In genomic region chr19:49676136-49676689, GRCh38 we compare ENCODE assay signal across 8 cellular contexts. TPM values are rescaled to one million over a fixed set of nuclear protein-coding genes. Genes with fewer than 3 reads are reported as not detected.
A peak's percentile ranks its signal among the peaks of the same experiment; 100 is the strongest.
DNase-seq lines count a peak whose midpoint lies in the region; ATAC-seq, FAIRE-seq and TF ChIP-seq lines count a peak whose summit lies in the region.

No MANE protein-coding gene starts in this region.

- TF ChIP-seq CTCF in A549 (IDR thresholded peaks at IDR 0.05) (no peak), GM10248 (IDR thresholded peaks at IDR 0.05; ENCODE audit: control extremely low read depth, extremely low read depth, low read depth, missing control alignments) (no peak), foreskin keratinocyte (conservative IDR thresholded peaks at IDR 0.05) (no peak), neural progenitor cell (IDR thresholded peaks at IDR 0.05) (no peak)

- peaks cover 39% of the 10 kb centered on the region for H3K4me1 Mint-ChIP-seq in activated CD8-positive, alpha-beta T cell treated with anti-CD3 and anti-CD28 coated beads, Interleukin-2, amount 10 ng/mL, durations not matched to agents 7 days and 5 days (ENCODE audit: low read depth)
- peaks cover 38% of the 10 kb centered on the region for H3K4me1 Mint-ChIP-seq in neural progenitor cell

- H3K9me3 ChIP-seq in A549 (no peaks in the 10 kb centered on the region), neural progenitor cell (ENCODE audit: low read depth) (no peaks in the 10 kb centered on the region)

- no peak for TF ChIP-seq RAD21 in A549 (conservative IDR thresholded peaks at IDR 0.05 in 1 of 2, IDR thresholded peaks at IDR 0.05 in 1 of 2)

- CTCF ChIA-PET in A549 (lab: Yijun Ruan, JAX), result interaction anchor here (0.6 to 16.7 kb wide), 14 partner anchors 8 to 173 kb away, joined by 3 to 326 read pairs (median 4); partner anchors contain the start of genes BCL2L12, IRF3 and RRAS
- CTCF ChIA-PET in GM10248 (lab: Yijun Ruan, JAX), result interaction anchor here (1.0 to 12.4 kb wide), 13 partner anchors 8 to 203 kb away, joined by 3 to 83 read pairs (median 5); partner anchors contain the start of genes FLT3LG, FUZ, RRAS and SCAF1
- CTCF ChIA-PET in activated CD8-positive, alpha-beta T cell treated with anti-CD3 and anti-CD28 coated beads, Interleukin-2, amount 10 ng/mL, durations not matched to agents 7 days and 5 days (lab: Charles Lee), result interaction anchor here (0.6 to 4.9 kb wide), 20 partner anchors 9 to 1465 kb away, joined by 3 to 45 read pairs (median 5); partner anchors contain the start of genes BCL2L12, IRF3, NOSIP and PRR12

- H3K4me2 ChIP-seq in A549 (peak overlapping the region; percentile 79), neural progenitor cell (peak overlapping the region; percentile 77)

- POLR2A ChIA-PET in A549 (lab: Yijun Ruan, JAX), result interaction anchor here (0.5 to 3.5 kb wide), 31 partner anchors 9 to 1048 kb away, joined by 3 to 48 read pairs (median 4); partner anchors contain the start of genes AKT1S1, ALDH16A1, AP2A1 and BCL2L12
- POLR2A ChIA-PET in GM10248 (lab: Yijun Ruan, JAX), result interaction anchor here (0.8 to 2.6 kb wide), 12 partner anchors 8 to 187 kb away, joined by 3 to 29 read pairs (median 4); partner anchors contain the start of genes BCL2L12, IRF3, RRAS and SCAF1
- POLR2A ChIA-PET in activated CD8-positive, alpha-beta T cell treated with anti-CD3 and anti-CD28 coated beads, Interleukin-2, amount 10 ng/mL, durations not matched to agents 7 days and 5 days (lab: Charles Lee), result interaction anchor here (0.6 to 4.4 kb wide), 10 partner anchors 12 to 343 kb away, joined by 3 to 24 read pairs (median 6); partner anchors contain the start of genes BCL2L12, IRF3, NOSIP and PRR12

- DNase-seq in A549 (ENCODE audit: low read depth in 1 of 2, low spot score in 1 of 2), result peak; percentile 91 to 99
- DNase-seq in GM10248 (ENCODE audit: extremely low spot score), result peak; percentile 79
- DNase-seq in NCI-H345 (lab: John Stamatoyannopoulos, UW), result peak; percentile 83
- DNase-seq in activated CD8-positive, alpha-beta T cell treated with anti-CD3 and anti-CD28 coated beads, Interleukin-2, amount 10 ng/mL, durations not matched to agents 7 days and 5 days, result peak; percentile 81
- peak; percentile 91 to 96 for DNase-seq in foreskin keratinocyte
- peak; percentile 96 for DNase-seq in neural progenitor cell (ENCODE audit: low spot score)
- DNase-seq in HPDE6-E6E7 (ENCODE audit: extremely low spot score), result no peak

- peak; percentile 69 for TF ChIP-seq POLR2A in A549 (IDR thresholded peaks at IDR 0.05; ENCODE audit: low read length)

- H3K27me3 Mint-ChIP-seq in activated CD8-positive, alpha-beta T cell treated with anti-CD3 and anti-CD28 coated beads, Interleukin-2, amount 10 ng/mL, durations not matched to agents 7 days and 5 days (ENCODE audit: low read depth), result no peaks in the 10 kb centered on the region
- peaks cover 6% of the 10 kb centered on the region for H3K27me3 Mint-ChIP-seq in neural progenitor cell (ENCODE audit: insufficient read depth, low read depth)

- H3F3A ChIP-seq in neural progenitor cell (ENCODE audit: low read depth), result peaks cover 76% of the 10 kb centered on the region

- no peaks in the 10 kb centered on the region for H3K9me3 Mint-ChIP-seq in activated CD8-positive, alpha-beta T cell treated with anti-CD3 and anti-CD28 coated beads, Interleukin-2, amount 10 ng/mL, durations not matched to agents 7 days and 5 days (ENCODE audit: insufficient read depth)
- no peaks in the 10 kb centered on the region for H3K9me3 Mint-ChIP-seq in neural progenitor cell

- peaks cover 3% of the 10 kb centered on the region for H3K36me3 ChIP-seq in neural progenitor cell

- peaks cover 41% of the 10 kb centered on the region for H3K79me2 ChIP-seq in neural progenitor cell (ENCODE audit: low read depth)

- peak overlapping the region; percentile 97 for H3K4me3 Mint-ChIP-seq in activated CD8-positive, alpha-beta T cell treated with anti-CD3 and anti-CD28 coated beads, Interleukin-2, amount 10 ng/mL, durations not matched to agents 7 days and 5 days
- H3K4me3 Mint-ChIP-seq in neural progenitor cell, result peak overlapping the region; percentile 97

- peak; percentile 99 for FAIRE-seq in A549 (lab: Jason Lieb, UNC)

- peak overlapping the region; percentile 51 for H3K4me3 ChIP-seq in A549
- H3K4me3 ChIP-seq in neural progenitor cell, result peak overlapping the region; percentile 88

- H3K36me3 Mint-ChIP-seq in activated CD8-positive, alpha-beta T cell treated with anti-CD3 and anti-CD28 coated beads, Interleukin-2, amount 10 ng/mL, durations not matched to agents 7 days and 5 days (ENCODE audit: low read depth), result peaks cover 15% of the 10 kb centered on the region
- peaks cover 6% of the 10 kb centered on the region for H3K36me3 Mint-ChIP-seq in neural progenitor cell

- H3K4me1 ChIP-seq in A549 (peaks cover 40% of the 10 kb centered on the region), foreskin keratinocyte (no peaks in the 10 kb centered on the region), neural progenitor cell (peaks cover 22% of the 10 kb centered on the region)

- H3K27ac ChIP-seq in A549, result peak overlapping the region; percentile 97 to 99
- H3K27ac ChIP-seq in foreskin keratinocyte, result peak overlapping the region; percentile 95
- peak overlapping the region; percentile 100 for H3K27ac ChIP-seq in neural progenitor cell

- ATAC-seq in A549, result peak; percentile 19 to 42
- peak; percentile 29 for ATAC-seq in HG03064 (IDR thresholded peaks at IDR 0.05; ENCODE audit: low read depth, unreplicated experiment)
- no peak for ATAC-seq in activated CD8-positive, alpha-beta T cell treated with anti-CD3 and anti-CD28 coated beads, Interleukin-2, amount 10 ng/mL, durations not matched to agents 7 days and 5 days
- peak; percentile 32 for ATAC-seq in foreskin keratinocyte

- H3K27me3 ChIP-seq in foreskin keratinocyte (no peaks in the 10 kb centered on the region), neural progenitor cell (no peaks in the 10 kb centered on the region)

- no peak for TF ChIP-seq EP300 in A549 (IDR thresholded peaks at IDR 0.05)

- peak overlapping the region; percentile 96 for H3K9ac ChIP-seq in neural progenitor cell

- under 1% methylated on average over 22 of the region's 22 CpGs for WGBS in A549 (ENCODE audit: missing lambda C conversion rate)

- peak overlapping the region; percentile 100 for H3K27ac Mint-ChIP-seq in activated CD8-positive, alpha-beta T cell treated with anti-CD3 and anti-CD28 coated beads, Interleukin-2, amount 10 ng/mL, durations not matched to agents 7 days and 5 days
- H3K27ac Mint-ChIP-seq in neural progenitor cell, result peak overlapping the region; percentile 100

- H2AFZ ChIP-seq in neural progenitor cell (replicated peaks), result peak overlapping the region; percentile 92

- H4K20me1 ChIP-seq in neural progenitor cell (ENCODE audit: low read depth), result peaks cover 37% of the 10 kb centered on the region

RNA-seq across cellular contexts. Expression of gene PRMT1, which starts 0.9 kb away (rescaled TPM):
- polyA plus RNA-seq in A549 (2011; rRNA removed), result 440 and 504 TPM in 2 replicates
- 1,179 and 1,259 TPM in 2 replicates for polyA plus RNA-seq in A549 (2012; cell fraction: cytosol; rRNA removed)
- polyA plus RNA-seq in A549 (2012; cell fraction: nucleus; rRNA removed), result 1,370 and 1,606 TPM in 2 replicates
- polyA plus RNA-seq in A549 (2017; fragmentation: RNase III; extraction: RNeasy Plus Mini Kit Qiagen cat#74134 plus additional on column Dnase treatment), result 488 to 516 TPM (median 500 TPM) in 3 replicates
- polyA minus RNA-seq in A549 (2011; rRNA and poly(A)+ RNA removed), result 965 and 1,007 TPM in 2 replicates
- 100 to 1,000 TPM; 160 to 169 TPM for total RNA-seq in activated CD8-positive, alpha-beta T cell treated with anti-CD3 and anti-CD28 coated beads, Interleukin-2, amount 10 ng/mL, durations not matched to agents 7 days and 5 days
- 307 and 373 TPM in 2 replicates for total RNA-seq in foreskin keratinocyte
- polyA plus RNA-seq in foreskin keratinocyte, result 402 and 466 TPM in 2 replicates
- total RNA-seq in neural progenitor cell (ENCODE audit: low replicate concordance), result 480 and 755 TPM in 2 replicates

RNA-seq across cellular contexts. Expression of gene BCL2L12, which starts 10.5 kb away (rescaled TPM):
- polyA plus RNA-seq in A549 (2011; rRNA removed), result 26.6 and 29.2 TPM in 2 replicates
- 108 and 134 TPM in 2 replicates for polyA plus RNA-seq in A549 (2012; cell fraction: cytosol; rRNA removed)
- polyA plus RNA-seq in A549 (2012; cell fraction: nucleus; rRNA removed), result 106 and 112 TPM in 2 replicates
- 47.8 to 53.0 TPM (median 48.6 TPM) in 3 replicates for polyA plus RNA-seq in A549 (2017; fragmentation: RNase III; extraction: RNeasy Plus Mini Kit Qiagen cat#74134 plus additional on column Dnase treatment)
- polyA minus RNA-seq in A549 (2011; rRNA and poly(A)+ RNA removed), result 10.0 and 18.9 TPM in 2 replicates
- 10 to 100 TPM; 84.7 to 87.7 TPM for total RNA-seq in activated CD8-positive, alpha-beta T cell treated with anti-CD3 and anti-CD28 coated beads, Interleukin-2, amount 10 ng/mL, durations not matched to agents 7 days and 5 days
- total RNA-seq in foreskin keratinocyte, result 23.7 and 33.0 TPM in 2 replicates
- 77.5 and 83.0 TPM in 2 replicates for polyA plus RNA-seq in foreskin keratinocyte
- 6.1 and 41.8 TPM in 2 replicates for total RNA-seq in neural progenitor cell (ENCODE audit: low replicate concordance)

RNA-seq across cellular contexts. Expression of gene IRF3, which starts 10.6 kb away (rescaled TPM):
- polyA plus RNA-seq in A549 (2011; rRNA removed) (54.0 and 68.6 TPM in 2 replicates), A549 (2017; fragmentation: RNase III; extraction: RNeasy Plus Mini Kit Qiagen cat#74134 plus additional on column Dnase treatment) (88.5 to 114 TPM (median 103 TPM) in 3 replicates), foreskin keratinocyte (117 and 124 TPM in 2 replicates)
- polyA plus RNA-seq in A549 (2012; cell fraction: cytosol; rRNA removed), result 167 and 169 TPM in 2 replicates
- polyA plus RNA-seq in A549 (2012; cell fraction: nucleus; rRNA removed), result 340 and 393 TPM in 2 replicates
- polyA minus RNA-seq in A549 (2011; rRNA and poly(A)+ RNA removed), result 54.0 and 55.5 TPM in 2 replicates
- total RNA-seq in activated CD8-positive, alpha-beta T cell treated with anti-CD3 and anti-CD28 coated beads, Interleukin-2, amount 10 ng/mL, durations not matched to agents 7 days and 5 days, result 100 to 1,000 TPM; 133 to 137 TPM
- total RNA-seq in foreskin keratinocyte (115 and 118 TPM in 2 replicates), neural progenitor cell (ENCODE audit: low replicate concordance) (29.5 and 65.1 TPM in 2 replicates)

RNA-seq across cellular contexts. Expression of gene ADM5, which starts 13.2 kb away (rescaled TPM):
- polyA plus RNA-seq in A549 (2011; rRNA removed) (2.0 and 2.9 TPM in 2 replicates), A549 (2017; fragmentation: RNase III; extraction: RNeasy Plus Mini Kit Qiagen cat#74134 plus additional on column Dnase treatment) (4.3 to 4.5 TPM (median 4.4 TPM) in 3 replicates), foreskin keratinocyte (1.7 and 1.8 TPM in 2 replicates)
- polyA plus RNA-seq in A549 (2012; cell fraction: cytosol; rRNA removed), result 8.7 and 12.1 TPM in 2 replicates
- 136 and 166 TPM in 2 replicates for polyA plus RNA-seq in A549 (2012; cell fraction: nucleus; rRNA removed)
- 1.4 and 1.5 TPM in 2 replicates for polyA minus RNA-seq in A549 (2011; rRNA and poly(A)+ RNA removed)
- total RNA-seq in activated CD8-positive, alpha-beta T cell treated with anti-CD3 and anti-CD28 coated beads, Interleukin-2, amount 10 ng/mL, durations not matched to agents 7 days and 5 days, result 1 to 10 TPM; 4.4 to 4.5 TPM
- total RNA-seq in foreskin keratinocyte (1.2 and 1.6 TPM in 2 replicates), neural progenitor cell (ENCODE audit: low replicate concordance) (6.0 and 9.4 TPM in 2 replicates)

RNA-seq across cellular contexts. Expression of gene CPT1C, which starts 14.7 kb away (rescaled TPM):
- polyA plus RNA-seq in A549 (2011; rRNA removed) (8.2 and 8.5 TPM in 2 replicates), A549 (2017; fragmentation: RNase III; extraction: RNeasy Plus Mini Kit Qiagen cat#74134 plus additional on column Dnase treatment) (13.7 to 17.1 TPM (median 15.4 TPM) in 3 replicates), foreskin keratinocyte (2.7 and 5.9 TPM in 2 replicates)
- 15.6 and 16.1 TPM in 2 replicates for polyA plus RNA-seq in A549 (2012; cell fraction: cytosol; rRNA removed)
- 7.5 and 8.5 TPM in 2 replicates for polyA plus RNA-seq in A549 (2012; cell fraction: nucleus; rRNA removed)
- polyA minus RNA-seq in A549 (2011; rRNA and poly(A)+ RNA removed), result 2.5 and 3.5 TPM in 2 replicates
- under 1 TPM; 0.52 to 0.82 TPM for total RNA-seq in activated CD8-positive, alpha-beta T cell treated with anti-CD3 and anti-CD28 coated beads, Interleukin-2, amount 10 ng/mL, durations not matched to agents 7 days and 5 days
- total RNA-seq in foreskin keratinocyte (3.6 and 5.2 TPM in 2 replicates), neural progenitor cell (ENCODE audit: low replicate concordance) (51.7 and 105 TPM in 2 replicates)
